ENCODE assay signal across 1 cellular context in the genomic region with DNA sequence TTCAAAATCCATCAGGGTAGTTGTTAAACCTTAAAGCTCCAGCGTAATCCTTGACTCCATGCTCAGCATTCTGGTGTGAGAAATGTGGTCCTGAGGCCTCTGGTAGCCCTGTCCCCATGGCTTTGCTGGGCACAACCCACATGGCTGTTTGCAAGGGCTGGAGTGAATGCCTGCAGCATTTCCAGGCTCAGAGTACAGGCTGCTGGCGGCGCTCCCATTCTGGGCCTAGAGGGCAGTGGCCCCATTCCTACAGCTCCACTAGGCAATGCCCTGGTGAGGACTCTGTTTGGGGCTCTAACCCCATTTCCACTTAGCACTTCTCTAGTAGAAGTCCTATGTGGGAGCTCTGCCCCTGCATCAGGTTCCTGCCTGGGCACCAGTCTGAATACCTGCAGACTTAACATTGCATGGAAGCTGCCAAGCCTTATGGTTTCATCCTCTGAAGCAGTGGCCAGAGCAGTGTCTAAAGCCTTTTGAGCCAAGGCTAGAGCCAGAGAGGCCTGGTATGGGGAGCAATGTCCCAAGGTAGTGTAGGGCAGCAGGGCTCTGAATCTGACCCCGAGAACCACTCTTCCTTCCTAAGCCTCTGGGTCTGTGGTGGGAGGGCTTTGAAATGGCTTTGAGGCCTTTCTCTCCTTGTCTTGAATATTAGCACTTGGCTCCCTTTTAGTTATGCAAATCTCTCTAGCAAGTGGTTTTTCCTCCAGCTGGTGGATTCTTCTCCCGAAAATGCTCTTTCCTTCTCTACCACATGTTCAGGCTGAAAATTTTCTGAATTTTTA.
A peak's percentile ranks its signal among the peaks of the same experiment; 100 is the strongest.
TF ChIP-seq lines count a peak whose summit lies in the region.

No MANE protein-coding gene starts in this region.

TF ChIP-seq in GM23338, 12 proteins besides CTCF, POLR2A, EP300 and RAD21 (continued from another document):
- TF ChIP-seq, protein P1, sequence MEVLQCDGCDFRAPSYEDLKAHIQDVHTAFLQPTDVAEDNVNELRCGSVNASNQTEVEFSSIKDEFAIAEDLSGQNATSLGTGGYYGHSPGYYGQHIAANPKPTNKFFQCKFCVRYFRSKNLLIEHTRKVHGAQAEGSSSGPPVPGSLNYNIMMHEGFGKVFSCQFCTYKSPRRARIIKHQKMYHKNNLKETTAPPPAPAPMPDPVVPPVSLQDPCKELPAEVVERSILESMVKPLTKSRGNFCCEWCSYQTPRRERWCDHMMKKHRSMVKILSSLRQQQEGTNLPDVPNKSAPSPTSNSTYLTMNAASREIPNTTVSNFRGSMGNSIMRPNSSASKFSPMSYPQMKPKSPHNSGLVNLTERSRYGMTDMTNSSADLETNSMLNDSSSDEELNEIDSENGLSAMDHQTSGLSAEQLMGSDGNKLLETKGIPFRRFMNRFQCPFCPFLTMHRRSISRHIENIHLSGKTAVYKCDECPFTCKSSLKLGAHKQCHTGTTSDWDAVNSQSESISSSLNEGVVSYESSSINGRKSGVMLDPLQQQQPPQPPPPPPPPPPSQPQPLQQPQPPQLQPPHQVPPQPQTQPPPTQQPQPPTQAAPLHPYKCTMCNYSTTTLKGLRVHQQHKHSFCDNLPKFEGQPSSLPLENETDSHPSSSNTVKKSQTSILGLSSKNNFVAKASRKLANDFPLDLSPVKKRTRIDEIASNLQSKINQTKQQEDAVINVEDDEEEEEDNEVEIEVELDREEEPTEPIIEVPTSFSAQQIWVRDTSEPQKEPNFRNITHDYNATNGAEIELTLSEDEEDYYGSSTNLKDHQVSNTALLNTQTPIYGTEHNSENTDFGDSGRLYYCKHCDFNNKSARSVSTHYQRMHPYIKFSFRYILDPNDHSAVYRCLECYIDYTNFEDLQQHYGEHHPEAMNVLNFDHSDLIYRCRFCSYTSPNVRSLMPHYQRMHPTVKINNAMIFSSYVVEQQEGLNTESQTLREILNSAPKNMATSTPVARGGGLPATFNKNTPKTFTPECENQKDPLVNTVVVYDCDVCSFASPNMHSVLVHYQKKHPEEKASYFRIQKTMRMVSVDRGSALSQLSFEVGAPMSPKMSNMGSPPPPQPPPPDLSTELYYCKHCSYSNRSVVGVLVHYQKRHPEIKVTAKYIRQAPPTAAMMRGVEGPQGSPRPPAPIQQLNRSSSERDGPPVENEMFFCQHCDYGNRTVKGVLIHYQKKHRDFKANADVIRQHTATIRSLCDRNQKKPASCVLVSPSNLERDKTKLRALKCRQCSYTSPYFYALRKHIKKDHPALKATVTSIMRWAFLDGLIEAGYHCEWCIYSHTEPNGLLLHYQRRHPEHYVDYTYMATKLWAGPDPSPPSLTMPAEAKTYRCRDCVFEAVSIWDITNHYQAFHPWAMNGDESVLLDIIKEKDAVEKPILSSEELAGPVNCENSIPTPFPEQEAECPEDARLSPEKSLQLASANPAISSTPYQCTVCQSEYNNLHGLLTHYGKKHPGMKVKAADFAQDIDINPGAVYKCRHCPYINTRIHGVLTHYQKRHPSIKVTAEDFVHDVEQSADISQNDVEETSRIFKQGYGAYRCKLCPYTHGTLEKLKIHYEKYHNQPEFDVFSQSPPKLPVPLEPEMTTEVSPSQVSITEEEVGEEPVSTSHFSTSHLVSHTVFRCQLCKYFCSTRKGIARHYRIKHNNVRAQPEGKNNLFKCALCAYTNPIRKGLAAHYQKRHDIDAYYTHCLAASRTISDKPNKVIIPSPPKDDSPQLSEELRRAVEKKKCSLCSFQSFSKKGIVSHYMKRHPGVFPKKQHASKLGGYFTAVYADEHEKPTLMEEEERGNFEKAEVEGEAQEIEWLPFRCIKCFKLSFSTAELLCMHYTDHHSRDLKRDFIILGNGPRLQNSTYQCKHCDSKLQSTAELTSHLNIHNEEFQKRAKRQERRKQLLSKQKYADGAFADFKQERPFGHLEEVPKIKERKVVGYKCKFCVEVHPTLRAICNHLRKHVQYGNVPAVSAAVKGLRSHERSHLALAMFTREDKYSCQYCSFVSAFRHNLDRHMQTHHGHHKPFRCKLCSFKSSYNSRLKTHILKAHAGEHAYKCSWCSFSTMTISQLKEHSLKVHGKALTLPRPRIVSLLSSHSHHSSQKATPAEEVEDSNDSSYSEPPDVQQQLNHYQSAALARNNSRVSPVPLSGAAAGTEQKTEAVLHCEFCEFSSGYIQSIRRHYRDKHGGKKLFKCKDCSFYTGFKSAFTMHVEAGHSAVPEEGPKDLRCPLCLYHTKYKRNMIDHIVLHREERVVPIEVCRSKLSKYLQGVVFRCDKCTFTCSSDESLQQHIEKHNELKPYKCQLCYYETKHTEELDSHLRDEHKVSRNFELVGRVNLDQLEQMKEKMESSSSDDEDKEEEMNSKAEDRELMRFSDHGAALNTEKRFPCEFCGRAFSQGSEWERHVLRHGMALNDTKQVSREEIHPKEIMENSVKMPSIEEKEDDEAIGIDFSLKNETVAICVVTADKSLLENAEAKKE (CRISPR knock-in tag; IDR thresholded peaks at IDR 0.05), result peak; percentile 42; the same call in 1 of the 2 replicates
